In the genomic region with DNA sequence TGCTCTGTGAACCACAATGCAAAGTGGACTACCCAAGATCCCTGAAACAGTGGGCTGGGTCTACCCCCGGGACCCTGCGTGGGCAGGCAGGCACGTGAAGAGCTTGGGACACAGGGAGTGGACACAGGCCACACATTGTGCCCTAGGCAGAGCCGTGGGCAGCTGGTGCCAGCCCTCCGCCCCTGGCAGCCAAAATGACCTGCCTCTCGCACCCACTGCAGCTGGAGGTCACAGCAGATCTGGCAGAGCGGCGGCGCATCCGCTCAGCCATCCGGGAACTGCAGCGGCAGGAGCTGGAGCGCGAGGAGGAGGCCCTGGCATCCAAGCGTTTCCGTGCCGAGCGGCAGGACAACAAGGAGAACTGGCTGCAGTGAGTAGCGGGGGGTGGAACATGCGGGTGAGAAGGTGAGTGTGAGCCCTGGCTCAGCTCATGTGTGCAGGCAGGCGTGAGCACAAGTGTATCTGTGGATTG, we compare ENCODE assay signal across 27 cellular contexts. TPM values are rescaled to one million over a fixed set of nuclear protein-coding genes. Genes with fewer than 3 reads are reported as not detected.
A peak's percentile ranks its signal among the peaks of the same experiment; 100 is the strongest.
DNase-seq lines count a peak whose midpoint lies in the region; ATAC-seq, FAIRE-seq and TF ChIP-seq lines count a peak whose summit lies in the region.
"Had no signal": no experiment of that assay in that cellular context is flagged by ENCODE, and none has a peak within 500 bp of the region (broad histone marks: within the 10 kb centered on the region; RNA-seq: fewer than 3 reads in every experiment).

No MANE protein-coding gene starts in this region.

- H3K27me3 Mint-ChIP-seq in astrocyte (ENCODE audit: low read depth, unreplicated experiment), result no peaks in the 10 kb centered on the region
- H3K27me3 Mint-ChIP-seq in stimulated activated naive B cell treated with anti-CD40 and anti-IgM and Interleukin-4, amounts not matched to agents 10 μg/mL and 1 μg/mL and 100 μg/mL, for 72 hours, result no peaks in the 10 kb centered on the region
- H3K27me3 Mint-ChIP-seq: activated CD8-positive, alpha-beta T cell treated with anti-CD3 and anti-CD28 coated beads for 36 hours; activated naive CD8-positive, alpha-beta T cell treated with anti-CD3 and anti-CD28 coated beads, Interleukin-2, amount 10 ng/mL, durations not matched to agents 7 days and 5 days; CD4-positive, alpha-beta memory T cell; memory B cell; stimulated activated naive CD8-positive, alpha-beta T cell treated with anti-CD3 and anti-CD28 coated beads, Interleukin-15, amount 100 ng/mL, for 72 hours; T-helper 17 cell had no signal

- no peak overlapping the region for H3K4me2 ChIP-seq in astrocyte (ENCODE audit: low read length)

- H3K27ac Mint-ChIP-seq in astrocyte (ENCODE audit: unreplicated experiment), result no peak overlapping the region
- no peak overlapping the region for H3K27ac Mint-ChIP-seq in stimulated activated naive B cell treated with anti-CD40 and anti-IgM and Interleukin-4, amounts not matched to agents 10 μg/mL and 1 μg/mL and 100 μg/mL, for 72 hours
- H3K27ac Mint-ChIP-seq: activated CD8-positive, alpha-beta T cell treated with anti-CD3 and anti-CD28 coated beads for 36 hours; activated naive CD8-positive, alpha-beta T cell treated with anti-CD3 and anti-CD28 coated beads, Interleukin-2, amount 10 ng/mL, durations not matched to agents 7 days and 5 days; memory B cell; stimulated activated naive CD8-positive, alpha-beta T cell treated with anti-CD3 and anti-CD28 coated beads, Interleukin-15, amount 100 ng/mL, for 72 hours; T-helper 17 cell had no signal

- H3K4me3 Mint-ChIP-seq in astrocyte (ENCODE audit: unreplicated experiment), result peak overlapping the region; percentile 27
- no peak overlapping the region for H3K4me3 Mint-ChIP-seq in stimulated activated naive B cell treated with anti-CD40 and anti-IgM and Interleukin-4, amounts not matched to agents 10 μg/mL and 1 μg/mL and 100 μg/mL, for 72 hours
- H3K4me3 Mint-ChIP-seq: activated CD8-positive, alpha-beta T cell treated with anti-CD3 and anti-CD28 coated beads for 36 hours; activated naive CD8-positive, alpha-beta T cell treated with anti-CD3 and anti-CD28 coated beads, Interleukin-2, amount 10 ng/mL, durations not matched to agents 7 days and 5 days; CD4-positive, alpha-beta memory T cell; memory B cell; stimulated activated naive CD8-positive, alpha-beta T cell treated with anti-CD3 and anti-CD28 coated beads, Interleukin-15, amount 100 ng/mL, for 72 hours; T-helper 17 cell had no signal

- H3K36me3 ChIP-seq in HEK293 (ENCODE audit: control insufficient read depth in 2 of 2, insufficient read depth in 1 of 2, low read length in 2 of 2) (peaks cover 0 to 69% of the 10 kb centered on the region in 2 experiments; a peak in 1 of 3 replicates), astrocyte (ENCODE audit: insufficient read depth, low read length) (peaks cover 34% of the 10 kb centered on the region), muscle layer of duodenum (ENCODE audit: control insufficient read depth in 1 of 2, insufficient read depth in 2 of 2, low read length in 2 of 2) (peaks cover 42% of the 10 kb centered on the region in 2 donors), tibial artery (peaks cover 82 to 94% (median 87%) of the 10 kb centered on the region in 3 donors)

- intact Hi-C loops in tibial artery (cut with DNase I; ENCODE audit: low total_unique reads), result no loop called here

- POLR2A ChIA-PET in HEK293 (lab: Yijun Ruan, JAX), result no interaction called here

- H3K4me1 ChIP-seq in HEK293 (ENCODE audit: control insufficient read depth, insufficient read depth, low read length), result no peaks in the 10 kb centered on the region
- peaks cover 34% of the 10 kb centered on the region for H3K4me1 ChIP-seq in astrocyte (ENCODE audit: insufficient read depth, low read length)
- peaks cover 18 to 60% of the 10 kb centered on the region in 2 donors for H3K4me1 ChIP-seq in muscle layer of duodenum (ENCODE audit: control insufficient read depth in 1 of 2, insufficient read depth in 2 of 2, low read length in 2 of 2)
- H3K4me1 ChIP-seq in tibial artery, result peaks cover 0 to 93% (median 89%) of the 10 kb centered on the region in 4 donors

- FAIRE-seq in astrocyte (lab: Jason Lieb, UNC), result no peak
- FAIRE-seq: GM12878, small intestine had no signal

- H3K36me3 Mint-ChIP-seq in astrocyte (ENCODE audit: low read depth, unreplicated experiment), result peaks cover 10% of the 10 kb centered on the region
- H3K36me3 Mint-ChIP-seq in stimulated activated naive B cell treated with anti-CD40 and anti-IgM and Interleukin-4, amounts not matched to agents 10 μg/mL and 1 μg/mL and 100 μg/mL, for 72 hours, result no peaks in the 10 kb centered on the region
- H3K36me3 Mint-ChIP-seq: activated naive CD8-positive, alpha-beta T cell treated with anti-CD3 and anti-CD28 coated beads, Interleukin-2, amount 10 ng/mL, durations not matched to agents 7 days and 5 days; CD4-positive, alpha-beta memory T cell; memory B cell had no signal

- CTCF ChIA-PET in HEK293 (lab: Yijun Ruan, JAX), result interaction anchor here (0.5 to 2.3 kb wide), 10 partner anchors 9 to 637 kb away, joined by 3 to 13 read pairs (median 3); a partner anchor contains a TSS

- no peak overlapping the region for H2AFZ ChIP-seq in astrocyte (ENCODE audit: low read depth, low read length)

- peaks cover 60% of the 10 kb centered on the region for H3K79me2 ChIP-seq in astrocyte (ENCODE audit: insufficient read depth, low read length)

- peaks cover 69% of the 10 kb centered on the region for H4K20me1 ChIP-seq in astrocyte (ENCODE audit: insufficient read depth, low read length)

- peaks cover 12% of the 10 kb centered on the region for H3K4me1 Mint-ChIP-seq in astrocyte (ENCODE audit: low read depth, unreplicated experiment)
- H3K4me1 Mint-ChIP-seq in stimulated activated naive B cell treated with anti-CD40 and anti-IgM and Interleukin-4, amounts not matched to agents 10 μg/mL and 1 μg/mL and 100 μg/mL, for 72 hours, result peaks cover 25 to 36% of the 10 kb centered on the region in 2 donors

- H3K27ac ChIP-seq in HEK293 (ENCODE audit: extremely low read depth, low read depth, low read length) (no peak overlapping the region), astrocyte (ENCODE audit: low read depth, low read length) (no peak overlapping the region), muscle layer of duodenum (ENCODE audit: low read length) (peak overlapping the region; percentile 88), tibial artery (peak overlapping the region; percentile 99 to 100)
- H3K27ac ChIP-seq: SK-N-MC had no signal

- DNase-seq in astrocyte (ENCODE audit: low read depth), result no peak
- peak in 1 of 2 donors; percentile 76 for DNase-seq in tibial artery
- DNase-seq in stimulated activated naive B cell treated with anti-CD40 and anti-IgM and Interleukin-4, amounts not matched to agents 10 μg/mL and 1 μg/mL and 100 μg/mL, for 72 hours, result no peak
- no peak for DNase-seq in amygdala (lab: John Stamatoyannopoulos, UW)
- no peak for DNase-seq in GOT3 (lab: John Stamatoyannopoulos, UW)
- DNase-seq: activated CD4-positive, alpha-beta T cell treated with anti-CD3 and anti-CD28 coated beads for 1 hour; activated CD8-positive, alpha-beta T cell treated with anti-CD3 and anti-CD28 coated beads for 36 hours; activated naive CD8-positive, alpha-beta T cell treated with anti-CD3 and anti-CD28 coated beads, Interleukin-2, amount 10 ng/mL, durations not matched to agents 7 days and 5 days; EL; foreskin fibroblast; heart right ventricle; Karpas-422; left colon; NCI-H1436; NCI-H2107; NCI-H82; small intestine; stimulated activated naive CD8-positive, alpha-beta T cell treated with anti-CD3 and anti-CD28 coated beads, Interleukin-15, amount 100 ng/mL, for 72 hours; T-helper 17 cell had no signal

- H3K9me3 Mint-ChIP-seq in astrocyte (ENCODE audit: unreplicated experiment), result no peaks in the 10 kb centered on the region
- H3K9me3 Mint-ChIP-seq in stimulated activated naive B cell treated with anti-CD40 and anti-IgM and Interleukin-4, amounts not matched to agents 10 μg/mL and 1 μg/mL and 100 μg/mL, for 72 hours, result no peaks in the 10 kb centered on the region
- H3K9me3 Mint-ChIP-seq: activated CD8-positive, alpha-beta T cell treated with anti-CD3 and anti-CD28 coated beads for 36 hours; activated naive CD8-positive, alpha-beta T cell treated with anti-CD3 and anti-CD28 coated beads, Interleukin-2, amount 10 ng/mL, durations not matched to agents 7 days and 5 days; CD4-positive, alpha-beta memory T cell; memory B cell; stimulated activated naive CD8-positive, alpha-beta T cell treated with anti-CD3 and anti-CD28 coated beads, Interleukin-15, amount 100 ng/mL, for 72 hours had no signal

- H3K4me3 ChIP-seq in HEK293 (ENCODE audit: low read depth, low read length) (no peak overlapping the region), astrocyte (ENCODE audit: insufficient read depth, low read depth, low read length) (no peak overlapping the region), muscle layer of duodenum (ENCODE audit: low read depth in 1 of 2, low read length in 2 of 2) (peak overlapping the region in 1 of 2 donors; percentile 77), tibial artery (peak overlapping the region; percentile 13 to 90)
- H3K4me3 ChIP-seq: GM12878, heart right ventricle, psoas muscle, SK-N-MC had no signal

- no peak for ATAC-seq in stimulated activated naive B cell treated with anti-CD40 and anti-IgM and Interleukin-4, amounts not matched to agents 10 μg/mL and 1 μg/mL and 100 μg/mL, for 72 hours (replicated peaks)
- ATAC-seq: activated CD8-positive, alpha-beta T cell treated with anti-CD3 and anti-CD28 coated beads for 36 hours; GM12878; heart right ventricle; left colon; psoas muscle; stimulated activated naive CD8-positive, alpha-beta T cell treated with anti-CD3 and anti-CD28 coated beads, Interleukin-15, amount 100 ng/mL, for 72 hours; T-helper 17 cell had no signal

- H3K9ac ChIP-seq in astrocyte (ENCODE audit: low read length), result no peak overlapping the region

- H3K27me3 ChIP-seq in astrocyte (ENCODE audit: insufficient read depth, low read length) (no peaks in the 10 kb centered on the region), muscle layer of duodenum (ENCODE audit: low read depth, low read length) (no peaks in the 10 kb centered on the region), tibial artery (no peaks in the 10 kb centered on the region)
- H3K27me3 ChIP-seq: heart right ventricle had no signal

- TF ChIP-seq CTCF in HEK293 (tag by site-specific recombination; IDR thresholded peaks at IDR 0.05), result no peak
- no peak for TF ChIP-seq CTCF in astrocyte (IDR thresholded peaks at IDR 0.05; ENCODE audit: insufficient read depth, low read depth, low read length)
- TF ChIP-seq CTCF in tibial artery (IDR thresholded peaks at IDR 0.05), result no peak

- no peaks in the 10 kb centered on the region for H3K9me3 ChIP-seq in HEK293 (ENCODE audit: control insufficient read depth, insufficient read depth, low read depth, low read length)
- no peaks in the 10 kb centered on the region for H3K9me3 ChIP-seq in astrocyte (ENCODE audit: insufficient read depth, low read depth, low read length)
- H3K9me3 ChIP-seq in muscle layer of duodenum (ENCODE audit: control insufficient read depth in 1 of 2, low read length in 2 of 2), result no peaks in the 10 kb centered on the region
- no peaks in the 10 kb centered on the region for H3K9me3 ChIP-seq in tibial artery
- H3K9me3 ChIP-seq: heart right ventricle, psoas muscle had no signal

TF ChIP-seq in HEK293, 187 proteins besides CTCF, POLR2A, EP300 and RAD21 (continues in another document):
- TF ChIP-seq ZSCAN30 (tag by site-specific recombination; IDR thresholded peaks at IDR 0.05), result no peak

RNA-seq across cellular contexts. Expression of a gene that starts 6.7 kb away (rescaled TPM):
- total RNA-seq in astrocyte, result 97.5 and 98.9 TPM in 2 replicates

RNA-seq across cellular contexts. Expression of a gene that starts 19.6 kb away (rescaled TPM):
- total RNA-seq in astrocyte, result 157 and 205 TPM in 2 replicates

RNA-seq across cellular contexts. Expression of a gene that starts 35.0 kb away (rescaled TPM):
- total RNA-seq in astrocyte, result 3.0 and 3.3 TPM in 2 replicates

RNA-seq across cellular contexts. Expression of a gene that starts 52.5 kb away (rescaled TPM):
- total RNA-seq in astrocyte, result not detected in 2 replicates
- total RNA-seq: activated CD8-positive, alpha-beta T cell treated with anti-CD3 and anti-CD28 coated beads for 36 hours; activated naive CD8-positive, alpha-beta T cell treated with anti-CD3 and anti-CD28 coated beads, Interleukin-2, amount 10 ng/mL, durations not matched to agents 7 days and 5 days; CD4-positive, alpha-beta memory T cell; GM12878; heart right ventricle; psoas muscle; T-helper 17 cell; ureter had no signal

Comparison
In these comparisons a context has a peak if more than half of its experiments do, and no peak if none do; other contexts are left out.
1. H3K27ac ChIP-seq: peak in muscle layer of duodenum (single experiment) and tibial artery (2 of 2); none in HEK293 (single experiment) and astrocyte (single experiment).
2. H3K4me3 ChIP-seq: peak in tibial artery (2 of 2); none in HEK293 (single experiment) and astrocyte (single experiment).